In the genomic region with DNA sequence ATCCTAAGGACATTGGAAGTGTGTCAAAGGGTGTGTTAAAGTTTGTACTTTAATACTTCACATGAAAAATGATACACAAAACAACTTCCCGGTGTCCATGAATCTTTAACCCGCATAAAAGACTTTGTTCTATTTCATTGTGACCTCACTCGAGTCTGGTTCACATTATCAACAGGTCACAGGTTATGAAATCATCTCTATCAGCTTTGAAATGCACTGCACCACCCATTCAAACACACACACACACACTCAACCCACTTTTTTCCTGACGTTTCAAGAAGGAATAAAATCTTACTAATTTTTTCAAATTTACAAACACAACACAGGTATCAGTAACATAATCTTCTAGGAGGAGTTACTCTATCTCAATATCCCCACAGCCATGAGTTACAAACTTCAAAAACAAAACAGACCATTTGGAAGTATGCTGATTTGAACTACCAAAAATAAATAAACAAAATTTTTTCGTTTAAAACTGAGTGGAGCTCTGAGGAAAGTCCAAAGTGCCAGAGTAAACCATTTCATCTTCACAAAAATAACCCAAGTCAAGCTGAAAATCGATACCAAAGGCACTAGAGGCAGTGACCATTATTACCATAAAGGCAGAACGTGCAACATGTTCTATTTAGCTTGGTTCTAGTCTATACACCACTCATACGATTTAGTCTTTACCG, we compare ENCODE assay signal across 7 cellular contexts. TPM values are rescaled to one million over a fixed set of nuclear protein-coding genes. Genes with fewer than 3 reads are reported as not detected.
A peak's percentile ranks its signal among the peaks of the same experiment; 100 is the strongest.
DNase-seq lines count a peak whose midpoint lies in the region; FAIRE-seq and TF ChIP-seq lines count a peak whose summit lies in the region.
"Had no signal": no experiment of that assay in that cellular context is flagged by ENCODE, and none has a peak within 500 bp of the region (broad histone marks: within the 10 kb centered on the region; RNA-seq: fewer than 3 reads in every experiment).

No MANE protein-coding gene starts in this region.

- intact Hi-C loops in kidney (cut with DNase I) = no loop called here

- H3K9ac ChIP-seq in kidney (ENCODE audit: low read length in 2 of 2) = peak overlapping the region; percentile 45 to 48

- H3K4me1 ChIP-seq in Peyer's patch (peaks cover 0 to 49% (median 4%) of the 10 kb centered on the region in 4 donors), kidney (ENCODE audit: control insufficient read depth in 1 of 2, insufficient read depth in 1 of 2, low read depth in 1 of 2, low read length in 2 of 2) (peaks cover 0 to 15% of the 10 kb centered on the region in 2 donors)

- no peaks in the 10 kb centered on the region for H3K27me3 ChIP-seq in Peyer's patch

- FAIRE-seq in kidney (lab: Jason Lieb, UNC) = no peak

- H3K4me3 ChIP-seq in Peyer's patch = peak overlapping the region in 2 of 4 donors; percentile 70 to 96
- peak overlapping the region; percentile 44 to 57 for H3K4me3 ChIP-seq in kidney (ENCODE audit: low read length in 2 of 2)

- H3K36me3 ChIP-seq in Peyer's patch (peaks cover 0 to 23% (median 0%) of the 10 kb centered on the region in 3 donors), kidney (ENCODE audit: control insufficient read depth in 1 of 2, insufficient read depth in 2 of 2, low read length in 2 of 2) (peaks cover 3 to 7% of the 10 kb centered on the region in 2 donors)

- H3K27ac ChIP-seq in 22Rv1 = peak overlapping the region; percentile 7; the same call in 1 of the 2 replicates
- peak overlapping the region in 3 of 4 donors; percentile 40 to 75 (median 65) for H3K27ac ChIP-seq in Peyer's patch
- H3K27ac ChIP-seq in kidney (ENCODE audit: low read depth in 2 of 2, low read length in 2 of 2) = peak overlapping the region; percentile 64 to 65

- peak; percentile 44 to 80 for TF ChIP-seq POLR2A in Peyer's patch (IDR thresholded peaks at IDR 0.05)

- H3K9me3 ChIP-seq in Peyer's patch (no peaks in the 10 kb centered on the region), kidney (ENCODE audit: control insufficient read depth in 1 of 2, low read length in 2 of 2) (no peaks in the 10 kb centered on the region)

- no peak for DNase-seq in Peyer's patch
- DNase-seq in kidney = no peak
- no peak for DNase-seq in NCI-H2029 treated with DMSO at 0.1 percent for 48 hours (lab: John Stamatoyannopoulos, UW)
- no peak for DNase-seq in T-helper 9 cell
- DNase-seq in UCSD-AML1 (lab: John Stamatoyannopoulos, UW; ENCODE audit: unreplicated experiment) = no peak
- DNase-seq: stimulated activated CD4-positive, alpha-beta T cell treated with anti-CD3 and anti-CD28 coated beads, Interleukin-2, amount 100 ng/mL, for 48 hours had no signal

- TF ChIP-seq CTCF in 22Rv1 (IDR thresholded peaks at IDR 0.05) (no peak), Peyer's patch (IDR thresholded peaks at IDR 0.05) (peak in 1 of 6 experiments; percentile 4), kidney (IDR thresholded peaks at IDR 0.05; ENCODE audit: borderline replicate concordance, extremely low read depth, insufficient read depth) (no peak)

RNA-seq across cellular contexts. Expression of a gene that starts 2.7 kb away (rescaled TPM):
- total RNA-seq in Peyer's patch (100 to 1,000 TPM in 3 of 4 donors, 10 to 100 TPM in 1; 26.4 to 268 (median 193) TPM), kidney (60.6 TPM)
- 24.7 TPM for polyA plus RNA-seq in kidney (ENCODE audit: insufficient read depth, low read depth, low replicate concordance)

RNA-seq across cellular contexts. Expression of a gene that starts 2.7 kb away (rescaled TPM):
- total RNA-seq in Peyer's patch = 10 to 100 TPM in 3 of 4 donors, not detected in 1; 15.2 to 95.1 (median 27.9) TPM
- total RNA-seq in kidney = 21.3 TPM
- 40.8 TPM for polyA plus RNA-seq in kidney (ENCODE audit: insufficient read depth, low read depth, low replicate concordance)

RNA-seq across cellular contexts. Expression of a gene that starts 24.3 kb away (rescaled TPM):
- total RNA-seq in Peyer's patch (10 to 100 TPM; 11.7 to 38.7 (median 23.5) TPM), kidney (7.1 TPM)
- polyA plus RNA-seq in kidney (ENCODE audit: insufficient read depth, low read depth, low replicate concordance) = 7.4 TPM

RNA-seq across cellular contexts. Expression of a gene that starts 35.5 kb away (rescaled TPM):
- total RNA-seq in Peyer's patch (10 to 100 TPM in 3 of 4 donors, 1 to 10 TPM in 1; 7.2 to 47.0 (median 25.0) TPM), kidney (11.5 TPM)
- 5.7 TPM for polyA plus RNA-seq in kidney (ENCODE audit: insufficient read depth, low read depth, low replicate concordance)

RNA-seq across cellular contexts. Expression of a gene that starts 50.8 kb away (rescaled TPM):
- total RNA-seq in Peyer's patch = 10 to 100 TPM; 26.4 to 87.8 (median 55.0) TPM
- total RNA-seq in kidney = 23.5 TPM
- polyA plus RNA-seq in kidney (ENCODE audit: insufficient read depth, low read depth, low replicate concordance) = 11.1 TPM

Comparison
In these comparisons a context has a peak if more than half of its experiments do, and no peak if none do; other contexts are left out.
1. H3K27ac ChIP-seq: peak in every context shown above with its lines; median percentile 65 in Peyer's patch; 64 in kidney; 7 in 22Rv1.